In genomic region chr2:206159346-206160123, GRCh38 we compare ENCODE assay signal across 8 cellular contexts. TPM values are rescaled to one million over a fixed set of nuclear protein-coding genes. Genes with fewer than 3 reads are reported as not detected.
DNase-seq lines count a peak whose midpoint lies in the region; ATAC-seq and TF ChIP-seq lines count a peak whose summit lies in the region.

Gene EEF1B2, plus strand, starts transcription at chr2:206159895. Its CDS starts 85 bp downstream, at chr2:206159980.
Gene NDUFS1, minus strand, starts transcription at chr2:206159444. Its CDS starts 5,766 bp downstream, at chr2:206153678.

- peak; percentile 64 for TF ChIP-seq POLR2A in GM15510 (IDR thresholded peaks at IDR 0.05; ENCODE audit: borderline replicate concordance, extremely low read depth, insufficient read length)

- H3K9me3 ChIP-seq in T-helper 17 cell (ENCODE audit: control insufficient read depth, low read length, poor library complexity, severe bottlenecking) (no peaks in the 10 kb centered on the region), upper lobe of right lung (no peaks in the 10 kb centered on the region)

- peak within 1 kb of the TSS; percentile 91 for H3K27ac ChIP-seq in upper lobe of right lung

- H3K27ac Mint-ChIP-seq in T-helper 17 cell = peak within 1 kb of the TSS; percentile 99

- no peaks in the 10 kb centered on the region for H3K27me3 ChIP-seq in upper lobe of right lung

- H3K4me1 Mint-ChIP-seq in T-helper 17 cell = peaks cover 29% of the 10 kb centered on the region

- peaks cover 34% of the 10 kb centered on the region for H3K36me3 ChIP-seq in upper lobe of right lung

- DNase-seq in NCI-H1694 treated with DMSO at 0.1 percent for 48 hours (lab: John Stamatoyannopoulos, UW) = peak; percentile 96
- DNase-seq in T-helper 17 cell = peak; percentile 92 to 94 (median 92)
- DNase-seq in amygdala (lab: John Stamatoyannopoulos, UW) = peak; percentile 78 to 99 (median 96)
- DNase-seq in left cardiac atrium = peak; percentile 98
- peak; percentile 99 for DNase-seq in posterior vena cava (ENCODE audit: low spot score)
- peak; percentile 99 for DNase-seq in upper lobe of right lung

- H3K4me1 ChIP-seq in upper lobe of right lung = peaks cover 19% of the 10 kb centered on the region

- H3K4me3 ChIP-seq in upper lobe of right lung = peak within 1 kb of the TSS; percentile 97

- ATAC-seq in HG02885 (IDR thresholded peaks at IDR 0.05; ENCODE audit: poor library complexity, unreplicated experiment) = peak; percentile 92
- ATAC-seq in T-helper 17 cell = peak; percentile 89
- peak; percentile 96 to 97 for ATAC-seq in left cardiac atrium
- ATAC-seq in upper lobe of right lung = peak; percentile 98

- H3K36me3 Mint-ChIP-seq in T-helper 17 cell (ENCODE audit: low read depth) = peaks cover 8% of the 10 kb centered on the region

- intact Hi-C loops in left cardiac atrium (cut with DNase I) = loop anchor here in 1 of 2 donors (5.0 to 10.0 kb wide), 2 partner anchors 118 to 285 kb away; partner anchors contain the start of gene ADAM23
- intact Hi-C loops in posterior vena cava (cut with DNase I) = no loop called here
- intact Hi-C loops in upper lobe of right lung (cut with DNase I) = no loop called here

- TF ChIP-seq CTCF in upper lobe of right lung (IDR thresholded peaks at IDR 0.05) = no peak

- H3K4me3 Mint-ChIP-seq in T-helper 17 cell = peak within 1 kb of the TSS; percentile 98

- no peaks in the 10 kb centered on the region for H3K27me3 Mint-ChIP-seq in T-helper 17 cell

RNA-seq across cellular contexts. Expression of gene EEF1B2, which starts in this region (rescaled TPM):
- total RNA-seq in T-helper 17 cell (100 to 1,000 TPM; 881 to 966 TPM), left cardiac atrium (100 to 1,000 TPM; 308 to 357 TPM), posterior vena cava (100 to 1,000 TPM; 389 to 393 TPM), upper lobe of right lung (389 TPM)

RNA-seq across cellular contexts. Expression of gene NDUFS1, which starts in this region (rescaled TPM):
- 10 to 100 TPM; 30.9 to 35.2 TPM for total RNA-seq in T-helper 17 cell
- total RNA-seq in left cardiac atrium = 100 to 1,000 TPM; 236 to 289 TPM
- 10 to 100 TPM; 72.1 to 72.7 TPM for total RNA-seq in posterior vena cava
- total RNA-seq in upper lobe of right lung = 65.7 TPM

Comparison
In these comparisons a context has a peak if more than half of its experiments do, and no peak if none do; other contexts are left out.
1. Peak in every context shown above with its lines: DNase-seq, ATAC-seq, H3K4me3 ChIP-seq and H3K27ac ChIP-seq.